2 cellular contexts compared by ENCODE assay signal in genomic region chr7:143264196-143264568, GRCh38. TPM values are rescaled to one million over a fixed set of nuclear protein-coding genes. Genes with fewer than 3 reads are reported as not detected.
DNase-seq lines count a peak whose midpoint lies in the region; ATAC-seq and TF ChIP-seq lines count a peak whose summit lies in the region.
"Not testable (repeated sequence)": the region's sequence is repeated elsewhere in the genome, so short reads cannot be mapped to it uniquely, and the experiment has no call there.

No MANE protein-coding gene starts in this region.

- H3K4me1 Mint-ChIP-seq in activated CD8-positive, alpha-beta memory T cell treated with anti-CD3 and anti-CD28 coated beads, Interleukin-2, amount 10 ng/mL, durations not matched to agents 7 days and 5 days, result peaks cover 61% of the 10 kb centered on the region
- H3K4me1 Mint-ChIP-seq in progenitor cell of endocrine pancreas (ENCODE audit: low read depth), result peaks cover 18% of the 10 kb centered on the region

- peak overlapping the region; percentile 99 for H3K4me3 Mint-ChIP-seq in activated CD8-positive, alpha-beta memory T cell treated with anti-CD3 and anti-CD28 coated beads, Interleukin-2, amount 10 ng/mL, durations not matched to agents 7 days and 5 days
- H3K4me3 Mint-ChIP-seq in progenitor cell of endocrine pancreas (ENCODE audit: low read depth), result peak overlapping the region; percentile 95

- peak overlapping the region; percentile 93 for H3K27ac Mint-ChIP-seq in activated CD8-positive, alpha-beta memory T cell treated with anti-CD3 and anti-CD28 coated beads, Interleukin-2, amount 10 ng/mL, durations not matched to agents 7 days and 5 days
- not testable (repeated sequence) for H3K27ac Mint-ChIP-seq in progenitor cell of endocrine pancreas

- ATAC-seq in activated CD8-positive, alpha-beta memory T cell treated with anti-CD3 and anti-CD28 coated beads, Interleukin-2, amount 10 ng/mL, durations not matched to agents 7 days and 5 days, result not testable (repeated sequence)

- DNase-seq in activated CD8-positive, alpha-beta memory T cell treated with anti-CD3 and anti-CD28 coated beads, Interleukin-2, amount 10 ng/mL, durations not matched to agents 7 days and 5 days; progenitor cell of endocrine pancreas (ENCODE audit: low spot score, unreplicated experiment): not testable (repeated sequence)

- CTCF ChIA-PET in activated CD8-positive, alpha-beta memory T cell treated with anti-CD3 and anti-CD28 coated beads, Interleukin-2, amount 10 ng/mL, durations not matched to agents 7 days and 5 days (lab: Charles Lee), result interaction anchor here (0.7 to 8.3 kb wide), 11 partner anchors 9 to 116 kb away, joined by 3 to 89 read pairs (median 9); partner anchors contain the start of gene CASP2

- H3K36me3 Mint-ChIP-seq in activated CD8-positive, alpha-beta memory T cell treated with anti-CD3 and anti-CD28 coated beads, Interleukin-2, amount 10 ng/mL, durations not matched to agents 7 days and 5 days, result peaks cover 53% of the 10 kb centered on the region
- peaks cover 12% of the 10 kb centered on the region for H3K36me3 Mint-ChIP-seq in progenitor cell of endocrine pancreas (ENCODE audit: insufficient read depth)

- not testable (repeated sequence) for H3K9me3 Mint-ChIP-seq in activated CD8-positive, alpha-beta memory T cell treated with anti-CD3 and anti-CD28 coated beads, Interleukin-2, amount 10 ng/mL, durations not matched to agents 7 days and 5 days (ENCODE audit: low read depth); progenitor cell of endocrine pancreas (ENCODE audit: low read depth)

- H3K27me3 Mint-ChIP-seq in activated CD8-positive, alpha-beta memory T cell treated with anti-CD3 and anti-CD28 coated beads, Interleukin-2, amount 10 ng/mL, durations not matched to agents 7 days and 5 days; progenitor cell of endocrine pancreas: not testable (repeated sequence)

- TF ChIP-seq CTCF in progenitor cell of endocrine pancreas (IDR thresholded peaks at IDR 0.05; ENCODE audit: unreplicated experiment), result not testable (repeated sequence)

RNA-seq across cellular contexts. Expression of gene GSTK1, which starts 0.9 kb away (rescaled TPM):
- 100 to 1,000 TPM; 335 to 436 TPM for total RNA-seq in activated CD8-positive, alpha-beta memory T cell treated with anti-CD3 and anti-CD28 coated beads, Interleukin-2, amount 10 ng/mL, durations not matched to agents 7 days and 5 days
- 110 and 114 TPM in 2 replicates for total RNA-seq in progenitor cell of endocrine pancreas

RNA-seq across cellular contexts. Expression of gene TMEM139, which starts 20.6 kb away (rescaled TPM):
- total RNA-seq in activated CD8-positive, alpha-beta memory T cell treated with anti-CD3 and anti-CD28 coated beads, Interleukin-2, amount 10 ng/mL, durations not matched to agents 7 days and 5 days, result 1 to 10 TPM in 1 of 2 experiments, under 1 TPM in 1; 0.41 to 1.7 TPM
- total RNA-seq in progenitor cell of endocrine pancreas, result 4.7 and 5.1 TPM in 2 replicates

RNA-seq across cellular contexts. Expression of gene CASP2, which starts 24.0 kb away (rescaled TPM):
- 100 to 1,000 TPM; 117 to 129 TPM for total RNA-seq in activated CD8-positive, alpha-beta memory T cell treated with anti-CD3 and anti-CD28 coated beads, Interleukin-2, amount 10 ng/mL, durations not matched to agents 7 days and 5 days
- total RNA-seq in progenitor cell of endocrine pancreas, result 65.5 and 68.9 TPM in 2 replicates

RNA-seq across cellular contexts. Expression of gene TAS2R40, which starts 42.3 kb away (rescaled TPM):
- not detected for total RNA-seq in activated CD8-positive, alpha-beta memory T cell treated with anti-CD3 and anti-CD28 coated beads, Interleukin-2, amount 10 ng/mL, durations not matched to agents 7 days and 5 days
- not detected in 2 replicates for total RNA-seq in progenitor cell of endocrine pancreas

RNA-seq across cellular contexts. Expression of gene CLCN1, which starts 51.7 kb away (rescaled TPM):
- under 1 TPM; 0.09 TPM for total RNA-seq in activated CD8-positive, alpha-beta memory T cell treated with anti-CD3 and anti-CD28 coated beads, Interleukin-2, amount 10 ng/mL, durations not matched to agents 7 days and 5 days
- 0.09 and 0.14 TPM in 2 replicates for total RNA-seq in progenitor cell of endocrine pancreas
